In genomic region chr13:67069117-67069767, GRCh38 we compare ENCODE assay signal across 21 cellular contexts.
DNase-seq lines count a peak whose midpoint lies in the region; ATAC-seq, FAIRE-seq and TF ChIP-seq lines count a peak whose summit lies in the region.
"Had no signal": no experiment of that assay in that cellular context is flagged by ENCODE, and none has a peak within 500 bp of the region (broad histone marks: within the 10 kb centered on the region; RNA-seq: fewer than 3 reads in every experiment).

No MANE protein-coding gene starts in this region.

- H3F3A ChIP-seq in neural cell (ENCODE audit: insufficient read depth, low read length, poor library complexity, severe bottlenecking), result no peaks in the 10 kb centered on the region

- no peak overlapping the region for H3K27ac Mint-ChIP-seq in WTC11
- H3K27ac Mint-ChIP-seq in CD4-positive, alpha-beta memory T cell, result no peak overlapping the region
- H3K27ac Mint-ChIP-seq: activated CD4-positive, alpha-beta T cell treated with anti-CD3 and anti-CD28 coated beads, Interleukin-2, amount 10 ng/mL, durations not matched to agents 7 days and 5 days; nephron had no signal

- intact Hi-C loops in CD4-positive, alpha-beta memory T cell (cut with micrococcal nuclease), result no loop called here
- intact Hi-C loops in mammary epithelial cell (cut with micrococcal nuclease), result no loop called here

- BruUV-seq in mammary epithelial cell (replicated peaks; lab: Mats Ljungman, UMichigan), result no TSS peak

- no peaks in the 10 kb centered on the region for H3K9me3 Mint-ChIP-seq in WTC11
- H3K9me3 Mint-ChIP-seq in CD4-positive, alpha-beta memory T cell, result peaks cover 0 to 11% (median 0%) of the 10 kb centered on the region in 8 donors
- H3K9me3 Mint-ChIP-seq: activated CD4-positive, alpha-beta T cell treated with anti-CD3 and anti-CD28 coated beads, Interleukin-2, amount 10 ng/mL, durations not matched to agents 7 days and 5 days; nephron had no signal

- no peak overlapping the region for H2AFZ ChIP-seq in neural cell (ENCODE audit: low read depth, low read length)
- H2AFZ ChIP-seq in mammary epithelial cell (ENCODE audit: low read depth, low read length), result no peak overlapping the region

- peak; percentile 94 for FAIRE-seq in D721Med (lab: Jason Lieb, UNC)
- no peak for FAIRE-seq in RCC 7860 (lab: Jason Lieb, UNC)
- FAIRE-seq: small intestine, TTC549 had no signal

- H3K27me3 Mint-ChIP-seq in WTC11 (ENCODE audit: low read depth), result peaks cover 4% of the 10 kb centered on the region
- H3K27me3 Mint-ChIP-seq in CD4-positive, alpha-beta memory T cell, result no peaks in the 10 kb centered on the region
- H3K27me3 Mint-ChIP-seq: activated CD4-positive, alpha-beta T cell treated with anti-CD3 and anti-CD28 coated beads, Interleukin-2, amount 10 ng/mL, durations not matched to agents 7 days and 5 days had no signal

- dilution Hi-C loops in mammary epithelial cell (cut with HindIII; ENCODE audit: low sequenced_read_pairs), result no loop called here

- H3K4me3 ChIP-seq in neural cell (ENCODE audit: low read length) (no peak overlapping the region), mammary epithelial cell (replicated peaks in 1 of 3; ENCODE audit: insufficient read depth in 1 of 3, low read depth in 2 of 3, low read length in 3 of 3) (no peak overlapping the region)
- no peak overlapping the region for H3K4me3 ChIP-seq in CD4-positive, alpha-beta memory T cell (ENCODE audit: low read length in 2 of 2)
- H3K4me3 ChIP-seq: psoas muscle, vagina had no signal

- CTCF ChIA-PET in WTC11 (lab: Charles Lee), result no interaction called here
- CTCF ChIA-PET in CD4-positive, alpha-beta memory T cell (lab: Charles Lee; ENCODE audit: partially characterized antibody), result no interaction called here
- CTCF ChIA-PET in mammary epithelial cell (lab: Charles Lee; ENCODE audit: low non-redundant PET), result no interaction called here

- no peak overlapping the region for H3K4me2 ChIP-seq in neural cell (ENCODE audit: low read length)
- H3K4me2 ChIP-seq in mammary epithelial cell (ENCODE audit: insufficient read depth, low read depth, low read length), result no peak overlapping the region

- H3K36me3 ChIP-seq in neural cell (ENCODE audit: insufficient read depth, low read length), result no peaks in the 10 kb centered on the region
- H3K36me3 ChIP-seq in CD4-positive, alpha-beta memory T cell (ENCODE audit: insufficient read depth, low read length), result no peaks in the 10 kb centered on the region
- H3K36me3 ChIP-seq in mammary epithelial cell (ENCODE audit: insufficient read depth, low read length), result no peaks in the 10 kb centered on the region
- H3K36me3 ChIP-seq: vagina had no signal

- ATAC-seq in WTC11, result peak; percentile 65
- no peak for ATAC-seq in GM19324 (IDR thresholded peaks at IDR 0.05; ENCODE audit: low FRiP score, unreplicated experiment)
- ATAC-seq: left cardiac atrium, psoas muscle had no signal

- H3K4me1 Mint-ChIP-seq in WTC11, result peaks cover 15% of the 10 kb centered on the region
- no peaks in the 10 kb centered on the region for H3K4me1 Mint-ChIP-seq in CD4-positive, alpha-beta memory T cell
- H3K4me1 Mint-ChIP-seq: activated CD4-positive, alpha-beta T cell treated with anti-CD3 and anti-CD28 coated beads, Interleukin-2, amount 10 ng/mL, durations not matched to agents 7 days and 5 days; nephron had no signal

- no peak for TF ChIP-seq EP300 in neural cell (conservative IDR thresholded peaks at IDR 0.05; ENCODE audit: poor library complexity, severe bottlenecking)

- H3K9me2 ChIP-seq in neural cell (ENCODE audit: insufficient read depth, low read length), result no peaks in the 10 kb centered on the region

- H3K27ac ChIP-seq in neural cell (ENCODE audit: low read length) (no peak overlapping the region), mammary epithelial cell (ENCODE audit: insufficient read depth, low read depth, low read length) (no peak overlapping the region)
- no peak overlapping the region for H3K27ac ChIP-seq in CD4-positive, alpha-beta memory T cell (ENCODE audit: low read depth, low read length)
- H3K27ac ChIP-seq: psoas muscle, vagina had no signal

- H3K4me1 ChIP-seq in CD4-positive, alpha-beta memory T cell (ENCODE audit: insufficient read depth, low read length), result no peaks in the 10 kb centered on the region
- no peaks in the 10 kb centered on the region for H3K4me1 ChIP-seq in mammary epithelial cell (ENCODE audit: insufficient read depth, low read length)
- H3K4me1 ChIP-seq: psoas muscle, vagina had no signal

- no peaks in the 10 kb centered on the region for H3K27me3 ChIP-seq in neural cell (ENCODE audit: insufficient read depth, low read depth, low read length)
- H3K27me3 ChIP-seq in CD4-positive, alpha-beta memory T cell (ENCODE audit: insufficient read depth, low read length), result no peaks in the 10 kb centered on the region
- no peaks in the 10 kb centered on the region for H3K27me3 ChIP-seq in mammary epithelial cell (ENCODE audit: insufficient read depth, low read length)
- H3K27me3 ChIP-seq: vagina had no signal

- in situ Hi-C loops in mammary epithelial cell (cut with MboI; ENCODE audit: low sequenced_read_pairs in 2 of 2), result no loop called here

- H3K9me3 ChIP-seq in neural cell (ENCODE audit: low read length) (no peaks in the 10 kb centered on the region), mammary epithelial cell (replicated peaks; ENCODE audit: insufficient read depth, low read length) (no peaks in the 10 kb centered on the region)
- H3K9me3 ChIP-seq in CD4-positive, alpha-beta memory T cell (ENCODE audit: control insufficient read depth in 1 of 2, low read length in 2 of 2), result no peaks in the 10 kb centered on the region
- H3K9me3 ChIP-seq: psoas muscle, vagina had no signal

- no peak overlapping the region for H3K4me3 Mint-ChIP-seq in WTC11
- H3K4me3 Mint-ChIP-seq in CD4-positive, alpha-beta memory T cell, result no peak overlapping the region
- H3K4me3 Mint-ChIP-seq: activated CD4-positive, alpha-beta T cell treated with anti-CD3 and anti-CD28 coated beads, Interleukin-2, amount 10 ng/mL, durations not matched to agents 7 days and 5 days; nephron had no signal

- H3K9ac ChIP-seq in neural cell (ENCODE audit: low read length) (no peak overlapping the region), mammary epithelial cell (ENCODE audit: insufficient read depth, low read length) (no peak overlapping the region)

- 95% methylated on average over 3 of the region's 3 CpGs for WGBS in mammary epithelial cell (ENCODE audit: low coverage, missing lambda C conversion rate)

- H4K20me1 ChIP-seq in neural cell (ENCODE audit: insufficient read depth), result no peaks in the 10 kb centered on the region
- no peaks in the 10 kb centered on the region for H4K20me1 ChIP-seq in mammary epithelial cell (ENCODE audit: insufficient read depth, low read length)

- no peaks in the 10 kb centered on the region for H3K36me3 Mint-ChIP-seq in WTC11
- no peaks in the 10 kb centered on the region for H3K36me3 Mint-ChIP-seq in CD4-positive, alpha-beta memory T cell

- DNase-seq in D721Med (ENCODE audit: insufficient read length, low spot score) (no peak), NCI-H1694 (lab: John Stamatoyannopoulos, UW) (peak; percentile 38), WTC11 (ENCODE audit: low spot score) (no peak), RCC 7860 (ENCODE audit: low spot score) (no peak), mammary epithelial cell (no peak)
- DNase-seq in CD4-positive, alpha-beta memory T cell, result no peak
- DNase-seq: activated CD4-positive, alpha-beta T cell treated with anti-CD3 and anti-CD28 coated beads, Interleukin-2, amount 10 ng/mL, durations not matched to agents 7 days and 5 days; activated CD8-positive, alpha-beta memory T cell treated with anti-CD3 and anti-CD28 coated beads, Interleukin-2, amount 50 U/mL, for 4 hours; activated gamma-delta T cell; amniotic stem cell; DMS53; erythroblast; foreskin melanocyte; left cardiac atrium; psoas muscle; small intestine had no signal

- no peak for TF ChIP-seq RAD21 in neural cell (conservative IDR thresholded peaks at IDR 0.05)

- TF ChIP-seq CTCF in D721Med (IDR thresholded peaks at IDR 0.05; ENCODE audit: insufficient read depth, missing control alignments) (no peak), WTC11 (IDR thresholded peaks at IDR 0.05) (no peak), neural cell (IDR thresholded peaks at IDR 0.05; ENCODE audit: poor library complexity, severe bottlenecking) (no peak), mammary epithelial cell (conservative IDR thresholded peaks at IDR 0.05 in 1 of 2, IDR thresholded peaks at IDR 0.05 in 1 of 2; ENCODE audit: extremely low read depth in 1 of 2, insufficient read depth in 1 of 2, low read depth in 1 of 2, low read length in 2 of 2) (no peak)

- H3K79me2 ChIP-seq in neural cell (replicated peaks; ENCODE audit: insufficient read depth, low read length) (no peaks in the 10 kb centered on the region), mammary epithelial cell (ENCODE audit: insufficient read depth, low read length) (no peaks in the 10 kb centered on the region)

- POLR2A ChIA-PET in WTC11 (lab: Charles Lee), result no interaction called here
- POLR2A ChIA-PET in CD4-positive, alpha-beta memory T cell (lab: Charles Lee; ENCODE audit: partially characterized antibody), result no interaction called here

TF ChIP-seq in WTC11, 78 proteins besides CTCF, POLR2A, EP300 and RAD21 (continues in another document):
- TF ChIP-seq HMGA2 (CRISPR knock-in tag; IDR thresholded peaks at IDR 0.05) (no peak), IRF1 (CRISPR knock-in tag; IDR thresholded peaks at IDR 0.05) (no peak), GTF2I (CRISPR knock-in tag; conservative IDR thresholded peaks at IDR 0.05) (no peak), ESRRA (CRISPR knock-in tag; IDR thresholded peaks at IDR 0.05; ENCODE audit: borderline replicate concordance) (no peak), TEAD1 (CRISPR knock-in tag; IDR thresholded peaks at IDR 0.05) (no peak)

TF ChIP-seq in neural cell, 6 proteins besides CTCF, POLR2A, EP300 and RAD21:
- TF ChIP-seq POLR2AphosphoS5 (IDR thresholded peaks at IDR 0.05) (peak; percentile 43), TAF1 (IDR thresholded peaks at IDR 0.05; ENCODE audit: low read depth) (no peak)
